1 cellular context compared by ENCODE assay signal in the genomic region with DNA sequence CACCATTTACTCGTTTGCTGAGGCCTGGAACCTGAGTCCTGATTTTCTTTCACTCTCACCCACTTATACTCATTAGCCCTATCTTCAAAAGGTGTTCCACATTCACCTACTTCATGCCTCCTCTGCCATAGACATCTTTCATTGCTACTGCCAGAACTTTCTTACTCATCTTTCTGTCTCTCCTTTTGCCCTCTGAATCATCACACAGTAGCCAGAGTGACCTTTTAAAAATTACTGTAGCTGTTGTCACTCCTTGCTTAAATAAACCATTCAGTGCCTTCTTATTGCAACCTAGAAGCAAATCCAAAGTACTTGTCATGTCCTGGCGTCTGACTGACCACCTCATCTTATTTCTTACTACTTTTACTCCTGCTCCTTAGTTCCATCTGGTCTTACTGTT.
A peak's percentile ranks its signal among the peaks of the same experiment; 100 is the strongest.
TF ChIP-seq lines count a peak whose summit lies in the region.

No MANE protein-coding gene starts in this region.

TF ChIP-seq in IMR-90, 13 proteins besides CTCF, POLR2A, EP300 and RAD21 (continued from another document):
- TF ChIP-seq, protein P1, sequence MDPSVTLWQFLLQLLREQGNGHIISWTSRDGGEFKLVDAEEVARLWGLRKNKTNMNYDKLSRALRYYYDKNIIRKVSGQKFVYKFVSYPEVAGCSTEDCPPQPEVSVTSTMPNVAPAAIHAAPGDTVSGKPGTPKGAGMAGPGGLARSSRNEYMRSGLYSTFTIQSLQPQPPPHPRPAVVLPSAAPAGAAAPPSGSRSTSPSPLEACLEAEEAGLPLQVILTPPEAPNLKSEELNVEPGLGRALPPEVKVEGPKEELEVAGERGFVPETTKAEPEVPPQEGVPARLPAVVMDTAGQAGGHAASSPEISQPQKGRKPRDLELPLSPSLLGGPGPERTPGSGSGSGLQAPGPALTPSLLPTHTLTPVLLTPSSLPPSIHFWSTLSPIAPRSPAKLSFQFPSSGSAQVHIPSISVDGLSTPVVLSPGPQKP (IDR thresholded peaks at IDR 0.05; ENCODE audit: borderline replicate concordance, low read depth, low read length), result no peak
- TF ChIP-seq SMC3 (IDR thresholded peaks at IDR 0.05; ENCODE audit: low read depth, low read length), result no peak
- TF ChIP-seq, protein P2, sequence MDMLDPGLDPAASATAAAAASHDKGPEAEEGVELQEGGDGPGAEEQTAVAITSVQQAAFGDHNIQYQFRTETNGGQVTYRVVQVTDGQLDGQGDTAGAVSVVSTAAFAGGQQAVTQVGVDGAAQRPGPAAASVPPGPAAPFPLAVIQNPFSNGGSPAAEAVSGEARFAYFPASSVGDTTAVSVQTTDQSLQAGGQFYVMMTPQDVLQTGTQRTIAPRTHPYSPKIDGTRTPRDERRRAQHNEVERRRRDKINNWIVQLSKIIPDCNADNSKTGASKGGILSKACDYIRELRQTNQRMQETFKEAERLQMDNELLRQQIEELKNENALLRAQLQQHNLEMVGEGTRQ (IDR thresholded peaks at IDR 0.05; ENCODE audit: low read depth, low read length), result no peak
- peak; percentile 78 for TF ChIP-seq FOS (IDR thresholded peaks at IDR 0.05; ENCODE audit: low read depth, low read length)
